13 cellular contexts compared by ENCODE assay signal in the genomic region with DNA sequence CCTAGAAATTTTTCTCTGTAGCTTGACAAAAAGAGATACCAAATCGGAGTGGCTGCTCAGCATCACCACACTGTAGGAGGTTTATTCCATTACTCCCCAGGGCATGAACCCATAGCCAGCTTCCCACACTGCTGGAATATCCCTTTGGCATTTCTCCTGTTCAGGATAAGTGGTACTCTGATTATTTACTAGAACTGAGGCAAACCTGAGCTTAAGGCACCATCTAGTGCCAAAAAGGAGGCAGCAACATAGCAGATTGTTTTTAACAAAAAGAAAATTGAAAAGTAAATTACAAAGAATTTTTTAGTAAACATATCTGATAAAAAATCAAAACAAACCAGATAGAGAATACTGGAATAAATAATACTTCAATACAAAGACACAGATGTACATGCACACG.
DNase-seq lines count a peak whose midpoint lies in the region; ATAC-seq, FAIRE-seq and TF ChIP-seq lines count a peak whose summit lies in the region.
"Had no signal": no experiment of that assay in that cellular context is flagged by ENCODE, and none has a peak within 500 bp of the region (broad histone marks: within the 10 kb centered on the region; RNA-seq: fewer than 3 reads in every experiment).

No MANE protein-coding gene starts in this region.

- DNase-seq in AG09309 (ENCODE audit: low read depth) (peak; percentile 44), GM12878 (ENCODE audit: low read depth, low spot score) (no peak), kidney glomerular epithelial cell (lab: John Stamatoyannopoulos, UW) (no peak), stomach (no peak)
- DNase-seq: activated CD8-positive, alpha-beta memory T cell treated with anti-CD3 and anti-CD28 coated beads, Interleukin-2, amount 10 ng/mL, durations not matched to agents 7 days and 5 days; NCI-H526 treated with DMSO at 0.1 percent for 48 hours; stimulated activated CD8-positive, alpha-beta memory T cell treated with anti-CD3 and anti-CD28 coated beads, Interleukin-4, amount 100 ng/mL, for 48 hours; T-helper 1 cell had no signal

- H3K4me3 ChIP-seq in AG09309 (ENCODE audit: control insufficient read depth, low read depth, low read length), result no peak overlapping the region
- H3K4me3 ChIP-seq in GM12878, result no peak overlapping the region
- H3K4me3 ChIP-seq in liver (ENCODE audit: low read depth in 1 of 3, low read length in 3 of 3), result no peak overlapping the region
- no peak overlapping the region for H3K4me3 ChIP-seq in stomach
- H3K4me3 ChIP-seq: skin epidermis had no signal

- no peak for FAIRE-seq in GM12878 (lab: Jason Lieb, UNC)

- H3K79me2 ChIP-seq in GM12878 (ENCODE audit: control insufficient read depth, insufficient read depth, low read length), result no peaks in the 10 kb centered on the region

- intact Hi-C loops in GM12878 (cut with micrococcal nuclease; ENCODE audit: unreplicated experiment) (no loop called here), stomach (cut with DNase I; ENCODE audit: low total_unique reads) (no loop called here)

- RAD21 ChIA-PET in GM12878 (lab: Charles Lee; ENCODE audit: unreplicated experiment), result no interaction called here

- no peak overlapping the region for H3K9ac ChIP-seq in GM12878 (ENCODE audit: control insufficient read depth, insufficient read depth, low read length)
- no peak overlapping the region for H3K9ac ChIP-seq in liver (ENCODE audit: low read depth in 1 of 2, low read length in 2 of 2)

- POLR2A ChIA-PET in GM12878 (lab: Charles Lee), result no interaction called here

- no peak overlapping the region for H3K4me2 ChIP-seq in GM12878 (ENCODE audit: control insufficient read depth, insufficient read depth)

- no peak for ATAC-seq in GM12878
- ATAC-seq in HG03520 (IDR thresholded peaks at IDR 0.05; ENCODE audit: unreplicated experiment), result no peak
- no peak for ATAC-seq in HG03039 (IDR thresholded peaks at IDR 0.05; ENCODE audit: unreplicated experiment)
- ATAC-seq: activated CD8-positive, alpha-beta memory T cell treated with anti-CD3 and anti-CD28 coated beads, Interleukin-2, amount 10 ng/mL, durations not matched to agents 7 days and 5 days had no signal

- H3K27ac ChIP-seq in GM12878 (ENCODE audit: control insufficient read depth, insufficient read depth), result no peak overlapping the region
- no peak overlapping the region for H3K27ac ChIP-seq in liver (ENCODE audit: low read depth in 1 of 2, low read length in 2 of 2)
- no peak overlapping the region for H3K27ac ChIP-seq in stomach
- H3K27ac ChIP-seq: skin epidermis had no signal

- H3K27me3 ChIP-seq in GM12878 (replicated peaks in 1 of 2; ENCODE audit: control insufficient read depth in 2 of 2, insufficient read depth in 2 of 2, low read length in 1 of 2), result no peaks in the 10 kb centered on the region
- no peaks in the 10 kb centered on the region for H3K27me3 ChIP-seq in liver (ENCODE audit: control insufficient read depth in 4 of 4, insufficient read depth in 4 of 4, low read length in 3 of 4)
- no peaks in the 10 kb centered on the region for H3K27me3 ChIP-seq in stomach

- H4K20me1 ChIP-seq in GM12878 (ENCODE audit: control insufficient read depth, insufficient read depth), result no peaks in the 10 kb centered on the region

- 21% methylated on average over 2 of the region's 2 CpGs for WGBS in GM12878 (ENCODE audit: insufficient coverage, insufficient replicate concordance, low lambda C conversion rate, missing lambda C conversion rate)
- 91% methylated on average over 2 of the region's 2 CpGs for WGBS in liver
- WGBS in stomach, 5 donors, result 85 to 90% (median 86%) methylated on average over 2 of the region's 2 CpGs

- H2AFZ ChIP-seq in GM12878 (ENCODE audit: control insufficient read depth, low read depth, low read length), result no peak overlapping the region

- H3K4me1 ChIP-seq in GM12878 (ENCODE audit: control insufficient read depth, insufficient read depth, low read length), result no peaks in the 10 kb centered on the region
- no peaks in the 10 kb centered on the region for H3K4me1 ChIP-seq in liver (ENCODE audit: control insufficient read depth in 4 of 4, insufficient read depth in 4 of 4, low read length in 3 of 4)
- no peaks in the 10 kb centered on the region for H3K4me1 ChIP-seq in stomach

- SMC1A ChIA-PET in GM12878 (lab: Charles Lee; ENCODE audit: uncharacterized antibody, unreplicated experiment), result interaction anchor here (1.2 kb wide), 1 partner anchor 84 kb away, joined by 3 read pairs; no protein-coding TSS in a partner anchor

- TF ChIP-seq EP300 in GM12878 (IDR thresholded peaks at IDR 0.05; ENCODE audit: borderline replicate concordance in 1 of 2, control insufficient read depth in 1 of 2, low read depth in 2 of 2, low read length in 2 of 2) (no peak), stomach (IDR thresholded peaks at IDR 0.05) (no peak)

- TF ChIP-seq POLR2A in GM12878 (IDR thresholded peaks at IDR 0.05; ENCODE audit: low read depth, low read length), result no peak
- no peak for TF ChIP-seq POLR2A in stomach (IDR thresholded peaks at IDR 0.05)

- peak; percentile 65 for TF ChIP-seq CTCF in AG09309 (IDR thresholded peaks at IDR 0.05; ENCODE audit: control insufficient read depth, insufficient read depth, low read depth, low read length, missing control alignments)
- peak; percentile 41; the same call in 1 of the 2 replicates for TF ChIP-seq CTCF in LNCAP (IDR thresholded peaks at IDR 0.05)
- no peak for TF ChIP-seq CTCF in GM12878 (IDR thresholded peaks at IDR 0.05 in 2 of 3, conservative IDR thresholded peaks at IDR 0.05 in 1 of 3; ENCODE audit: control insufficient read depth in 2 of 3, extremely low read depth in 1 of 3, insufficient read depth in 1 of 3, low read depth in 3 of 3, low read length in 3 of 3)
- TF ChIP-seq CTCF in liver (IDR thresholded peaks at IDR 0.05; ENCODE audit: low read depth, low read length, missing input control), result peak; percentile 28
- TF ChIP-seq CTCF in stomach (IDR thresholded peaks at IDR 0.05), result peak in 2 of 7 experiments; percentile 3 to 7

- CTCF ChIA-PET in GM12878 (lab: Yijun Ruan, JAX), result no interaction called here

- no TSS peak for BruUV-seq in GM12878 (replicated peaks; lab: Mats Ljungman, UMichigan)

- in situ Hi-C loops in GM12878 (cut with MboI), result no loop called here

- no peaks in the 10 kb centered on the region; the same call in 1 of the 3 replicates for H3K9me3 ChIP-seq in GM12878 (replicated peaks; ENCODE audit: control insufficient read depth, insufficient read depth, low read length)
- peaks cover 0 to 3% (median 0%) of the 10 kb centered on the region in 4 donors for H3K9me3 ChIP-seq in liver (ENCODE audit: control insufficient read depth in 4 of 4, low read length in 3 of 4)
- peaks cover 0 to 14% (median 13%) of the 10 kb centered on the region in 4 donors for H3K9me3 ChIP-seq in stomach

- no peaks in the 10 kb centered on the region for H3K36me3 ChIP-seq in GM12878 (ENCODE audit: control insufficient read depth in 2 of 2, insufficient read depth in 2 of 2, low read length in 1 of 2)
- H3K36me3 ChIP-seq in liver (ENCODE audit: control insufficient read depth in 4 of 4, insufficient read depth in 3 of 4, low read depth in 1 of 4, low read length in 3 of 4), result no peaks in the 10 kb centered on the region
- H3K36me3 ChIP-seq in stomach, result no peaks in the 10 kb centered on the region

- TF ChIP-seq RAD21 in GM12878 (IDR thresholded peaks at IDR 0.05; ENCODE audit: insufficient read depth, low read depth, low read length), result 0 out of 2 replicates have a peak, but pooled peaks have one; percentile 22
- peak; percentile 72 to 73 for TF ChIP-seq RAD21 in liver (IDR thresholded peaks at IDR 0.05)

TF ChIP-seq in GM12878, 131 proteins besides CTCF, POLR2A, EP300 and RAD21:
- TF ChIP-seq NFYA (IDR thresholded peaks at IDR 0.05; ENCODE audit: borderline replicate concordance, low read depth, low read length), result no peak
- TF ChIP-seq RCOR1 (conservative IDR thresholded peaks at IDR 0.05; ENCODE audit: low read depth, low read length), result no peak
- no peak for TF ChIP-seq HDAC6 (IDR thresholded peaks at IDR 0.05; ENCODE audit: unreplicated experiment)
- no peak for TF ChIP-seq SPI1 (IDR thresholded peaks at IDR 0.05; ENCODE audit: borderline replicate concordance, insufficient read depth, low read depth, low read length)
- TF ChIP-seq, protein P1, sequence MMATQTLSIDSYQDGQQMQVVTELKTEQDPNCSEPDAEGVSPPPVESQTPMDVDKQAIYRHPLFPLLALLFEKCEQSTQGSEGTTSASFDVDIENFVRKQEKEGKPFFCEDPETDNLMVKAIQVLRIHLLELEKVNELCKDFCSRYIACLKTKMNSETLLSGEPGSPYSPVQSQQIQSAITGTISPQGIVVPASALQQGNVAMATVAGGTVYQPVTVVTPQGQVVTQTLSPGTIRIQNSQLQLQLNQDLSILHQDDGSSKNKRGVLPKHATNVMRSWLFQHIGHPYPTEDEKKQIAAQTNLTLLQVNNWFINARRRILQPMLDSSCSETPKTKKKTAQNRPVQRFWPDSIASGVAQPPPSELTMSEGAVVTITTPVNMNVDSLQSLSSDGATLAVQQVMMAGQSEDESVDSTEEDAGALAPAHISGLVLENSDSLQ (IDR thresholded peaks at IDR 0.05), result no peak
- no peak for TF ChIP-seq YY1 (IDR thresholded peaks at IDR 0.05; ENCODE audit: low read depth, low read length)
- TF ChIP-seq TCF7 (IDR thresholded peaks at IDR 0.05; ENCODE audit: borderline replicate concordance), result no peak
- TF ChIP-seq JUND (IDR thresholded peaks at IDR 0.05; ENCODE audit: low read depth, low read length), result no peak
TF ChIP-seq in GM12878: peak in this region for 0.

TF ChIP-seq in liver, 16 proteins besides CTCF, POLR2A, EP300 and RAD21:
- TF ChIP-seq GABPA (IDR thresholded peaks at IDR 0.05 in 1 of 2, conservative IDR thresholded peaks at IDR 0.05 in 1 of 2) (no peak), FOXA1 (IDR thresholded peaks at IDR 0.05) (no peak), HNF4G (IDR thresholded peaks at IDR 0.05) (no peak), JUND (IDR thresholded peaks at IDR 0.05) (no peak), EGR1 (IDR thresholded peaks at IDR 0.05; ENCODE audit: low read depth in 2 of 2) (no peak), TAF1 (conservative IDR thresholded peaks at IDR 0.05) (no peak), SP1 (IDR thresholded peaks at IDR 0.05) (no peak), YY1 (IDR thresholded peaks at IDR 0.05) (no peak), HNF4A (conservative IDR thresholded peaks at IDR 0.05) (no peak), NR2F2 (IDR thresholded peaks at IDR 0.05) (no peak)
- TF ChIP-seq, protein P2, sequence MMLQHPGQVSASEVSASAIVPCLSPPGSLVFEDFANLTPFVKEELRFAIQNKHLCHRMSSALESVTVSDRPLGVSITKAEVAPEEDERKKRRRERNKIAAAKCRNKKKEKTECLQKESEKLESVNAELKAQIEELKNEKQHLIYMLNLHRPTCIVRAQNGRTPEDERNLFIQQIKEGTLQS (IDR thresholded peaks at IDR 0.05), result no peak

Comparison
In these comparisons a context has a peak if more than half of its experiments do, and no peak if none do; other contexts are left out.
1. CTCF ChIP-seq: peak in AG09309 (single experiment), LNCAP (single experiment) and liver (single experiment); none in GM12878 (0 of 3).